9 cellular contexts compared by ENCODE assay signal in the genomic region with DNA sequence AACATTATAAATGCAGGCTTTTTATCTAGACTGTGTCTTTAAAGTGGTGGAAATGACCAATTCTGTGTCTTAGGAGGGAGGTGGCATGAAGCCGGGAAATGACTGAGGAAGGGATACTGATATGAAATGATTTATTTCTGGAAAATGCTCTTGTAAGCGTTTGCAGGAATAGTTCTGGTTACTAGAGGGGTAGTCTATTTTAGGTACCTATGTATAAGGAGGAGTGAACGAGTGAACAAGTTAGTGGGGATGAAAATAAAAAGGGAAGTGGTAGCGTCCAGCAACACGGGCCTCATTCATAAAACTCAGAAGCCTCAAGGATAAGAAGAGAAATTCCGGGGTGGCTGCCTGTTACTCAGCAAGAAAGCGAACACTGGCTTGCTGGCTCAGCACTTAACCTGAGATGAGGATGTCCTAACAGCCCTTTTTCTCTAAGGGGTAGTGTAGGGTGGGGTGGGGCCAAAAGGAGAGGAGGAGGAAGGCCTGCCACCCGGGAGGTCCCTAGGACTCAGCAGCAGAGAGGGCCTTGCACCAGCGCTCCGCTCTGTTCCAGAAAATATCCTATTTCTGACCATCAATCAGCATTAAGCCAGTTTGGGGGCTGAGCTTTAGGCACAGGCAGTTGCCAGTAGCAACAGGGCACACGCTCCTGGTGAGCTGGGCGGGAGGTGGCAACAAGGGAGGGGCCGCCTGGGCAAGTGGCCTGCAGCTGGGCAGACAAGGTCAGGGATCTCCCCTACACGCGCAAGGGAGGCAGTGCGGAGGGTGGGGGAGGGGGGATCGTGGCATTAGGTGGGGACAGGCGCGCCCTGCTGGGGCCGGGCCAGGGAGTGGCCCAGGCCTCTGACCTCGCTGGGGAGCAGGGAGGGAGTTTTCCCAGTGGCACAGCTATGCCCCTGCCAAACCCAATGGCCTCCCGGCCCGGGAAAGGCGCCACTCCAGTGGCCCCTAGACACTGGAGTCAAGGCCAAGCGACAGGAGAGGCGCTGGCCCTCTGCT.
DNase-seq lines count a peak whose midpoint lies in the region; ATAC-seq and TF ChIP-seq lines count a peak whose summit lies in the region.
"Had no signal": no experiment of that assay in that cellular context is flagged by ENCODE, and none has a peak within 500 bp of the region (broad histone marks: within the 10 kb centered on the region; RNA-seq: fewer than 3 reads in every experiment).

No MANE protein-coding gene starts in this region.

- H3K27me3 ChIP-seq in neural progenitor cell = peaks cover 37% of the 10 kb centered on the region

- no peaks in the 10 kb centered on the region for H3K79me2 ChIP-seq in neural progenitor cell (ENCODE audit: low read depth)

- peaks cover 2% of the 10 kb centered on the region for H3K27me3 Mint-ChIP-seq in neural progenitor cell (ENCODE audit: insufficient read depth, low read depth)

- H3K9me3 ChIP-seq in neural progenitor cell (ENCODE audit: low read depth) = no peaks in the 10 kb centered on the region

- H2AFZ ChIP-seq in neural progenitor cell (replicated peaks) = no peak overlapping the region

- no peak overlapping the region for H3K9ac ChIP-seq in neural progenitor cell

- H3K27ac ChIP-seq in neural progenitor cell = no peak overlapping the region

- H3K36me3 Mint-ChIP-seq in neural progenitor cell = no peaks in the 10 kb centered on the region

- peak overlapping the region; percentile 93 for H3K4me2 ChIP-seq in neural progenitor cell

- no peaks in the 10 kb centered on the region for H3K36me3 ChIP-seq in neural progenitor cell

- H4K20me1 ChIP-seq in neural progenitor cell (ENCODE audit: low read depth) = no peaks in the 10 kb centered on the region

- peak overlapping the region; percentile 59 for H3K27ac Mint-ChIP-seq in neural progenitor cell

- peak overlapping the region; percentile 91 for H3K4me3 Mint-ChIP-seq in neural progenitor cell

- H3K9me3 Mint-ChIP-seq in neural progenitor cell = no peaks in the 10 kb centered on the region

- DNase-seq in DMS79 (lab: John Stamatoyannopoulos, UW) = peak; percentile 55
- peak; percentile 9 for DNase-seq in NCI-H748 treated with DMSO at 0.1 percent for 48 hours (lab: John Stamatoyannopoulos, UW)
- DNase-seq in foreskin melanocyte = peak; percentile 45
- peak; percentile 67 for DNase-seq in neural progenitor cell (ENCODE audit: low spot score)
- DNase-seq in NCI-H1930 (lab: John Stamatoyannopoulos, UW) = no peak
- no peak for DNase-seq in activated CD4-positive, alpha-beta T cell treated with anti-CD3 and anti-CD28 coated beads, Interleukin-2, amount 50 U/mL, for 48 hours
- no peak for DNase-seq in NCI-H2081 treated with DMSO at 0.1 percent for 48 hours (lab: John Stamatoyannopoulos, UW)
- DNase-seq: T-helper 2 cell had no signal

- no peak for ATAC-seq in GM18870 (IDR thresholded peaks at IDR 0.05; ENCODE audit: unreplicated experiment)

- no peaks in the 10 kb centered on the region for H3F3A ChIP-seq in neural progenitor cell (ENCODE audit: low read depth)

- H3K4me3 ChIP-seq in neural progenitor cell = peak overlapping the region; percentile 64

- H3K4me1 Mint-ChIP-seq in neural progenitor cell = peaks cover 37% of the 10 kb centered on the region

- no peak for TF ChIP-seq CTCF in neural progenitor cell (IDR thresholded peaks at IDR 0.05)

- peaks cover 11% of the 10 kb centered on the region for H3K4me1 ChIP-seq in neural progenitor cell

Comparison
In these comparisons a context has a peak if more than half of its experiments do, and no peak if none do; other contexts are left out.
1. DNase-seq: peak in DMS79 (single experiment), NCI-H748 treated with DMSO at 0.1 percent for 48 hours (single experiment), foreskin melanocyte (single experiment) and neural progenitor cell (single experiment); none in NCI-H1930 (0 of 2), activated CD4-positive, alpha-beta T cell treated with anti-CD3 and anti-CD28 coated beads, Interleukin-2, amount 50 U/mL, for 48 hours (0 of 2) and NCI-H2081 treated with DMSO at 0.1 percent for 48 hours (single experiment).